ENCODE assay signal across 8 cellular contexts in genomic region chr5:54243483-54244080, GRCh38.
DNase-seq lines count a peak whose midpoint lies in the region; ATAC-seq and TF ChIP-seq lines count a peak whose summit lies in the region.

No MANE protein-coding gene starts in this region.

- no peaks in the 10 kb centered on the region for H3K9me3 Mint-ChIP-seq in type B pancreatic cell

- H3K4me3 ChIP-seq in HFF-Myc (replicated peaks; ENCODE audit: low read depth, low read length) = no peak overlapping the region

- H3K4me3 Mint-ChIP-seq in type B pancreatic cell = no peak overlapping the region

- H3K4me1 Mint-ChIP-seq in type B pancreatic cell (ENCODE audit: unreplicated experiment) = no peaks in the 10 kb centered on the region

- DNase-seq in Right ventricle myocardium superior (no peak), cardiac septum (ENCODE audit: low spot score) (no peak), HFF-Myc (ENCODE audit: extremely low read depth, low read depth) (no peak), NCI-H69 (lab: John Stamatoyannopoulos, UW) (peak; percentile 67), astrocyte of the hippocampus (ENCODE audit: low read depth, low spot score) (peak; percentile 56), left lobe of liver (ENCODE audit: low spot score) (no peak), type B pancreatic cell (ENCODE audit: extremely low spot score, unreplicated experiment) (no peak)

- TF ChIP-seq CTCF in HFF-Myc (IDR thresholded peaks at IDR 0.05; ENCODE audit: low read depth, low read length, missing control alignments) (peak; percentile 70), type B pancreatic cell (conservative IDR thresholded peaks at IDR 0.05) (peak; percentile 87)

- H3K27me3 Mint-ChIP-seq in type B pancreatic cell = no peaks in the 10 kb centered on the region

- no peaks in the 10 kb centered on the region for H3K36me3 Mint-ChIP-seq in type B pancreatic cell

- ATAC-seq in Right ventricle myocardium superior (ENCODE audit: poor library complexity) (peak; percentile 57), left lobe of liver (peak; percentile 79), GM19452 (IDR thresholded peaks at IDR 0.05; ENCODE audit: unreplicated experiment) (no peak)

- intact Hi-C loops in Right ventricle myocardium superior (cut with DNase I) (no loop called here), cardiac septum (cut with DNase I) (loop anchor here (5.0 to 10.0 kb wide), 2 partner anchors 179 to 621 kb away; no protein-coding TSS in a partner anchor)

- H3K27ac Mint-ChIP-seq in type B pancreatic cell = no peak overlapping the region

Comparison
In these comparisons a context has a peak if more than half of its experiments do, and no peak if none do; other contexts are left out.
1. DNase-seq: peak in NCI-H69 (single experiment) and astrocyte of the hippocampus (single experiment); none in Right ventricle myocardium superior (single experiment), cardiac septum (single experiment), HFF-Myc (single experiment), left lobe of liver (single experiment) and type B pancreatic cell (single experiment).